Comparison of ENCODE assay signal across 8 cellular contexts in the genomic region with DNA sequence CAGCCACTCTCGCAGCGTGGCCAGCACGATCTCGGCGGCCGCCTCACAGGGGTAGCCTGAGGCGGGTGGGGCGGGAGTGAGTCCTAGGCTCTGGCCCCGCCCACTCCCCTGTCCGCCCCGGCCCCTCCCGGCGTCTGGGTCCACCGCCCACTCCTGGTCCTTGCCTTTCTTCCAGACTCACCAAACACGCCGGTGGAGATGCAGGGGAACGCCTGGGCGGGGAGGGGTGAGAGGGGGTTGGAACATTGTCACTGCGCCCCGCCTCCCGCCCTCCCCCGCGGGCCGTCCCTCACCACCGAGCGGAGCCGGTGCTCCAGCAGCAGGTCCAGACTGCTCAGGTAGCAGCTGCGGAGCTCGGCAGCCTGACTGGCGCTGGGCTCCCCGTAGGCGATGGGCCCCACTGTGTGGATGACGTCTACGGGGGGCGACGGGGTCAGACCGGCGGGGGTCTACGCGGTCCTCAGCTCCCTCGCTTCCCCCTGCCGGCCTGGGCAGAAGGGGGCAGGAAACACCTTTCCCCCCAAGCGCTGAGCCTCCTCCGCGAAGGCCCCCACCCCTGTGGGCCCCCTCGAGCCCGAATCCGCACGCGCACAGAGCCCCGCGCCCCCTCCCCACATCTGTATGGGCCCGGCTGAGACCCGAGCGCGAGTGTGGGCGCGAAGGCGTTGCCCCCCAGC.
DNase-seq lines count a peak whose midpoint lies in the region; ATAC-seq and TF ChIP-seq lines count a peak whose summit lies in the region.

No MANE protein-coding gene starts in this region.

- POLR2A ChIA-PET in RWPE1 (lab: Yijun Ruan, JAX; ENCODE audit: low non-redundant PET) = no interaction called here

- no peaks in the 10 kb centered on the region for H3K9me3 Mint-ChIP-seq in activated naive CD8-positive, alpha-beta T cell treated with anti-CD3 and anti-CD28 coated beads, Interleukin-2, amount 50 U/mL, for 24 hours

- H3K27me3 Mint-ChIP-seq in activated naive CD8-positive, alpha-beta T cell treated with anti-CD3 and anti-CD28 coated beads, Interleukin-2, amount 50 U/mL, for 24 hours = peaks cover 7% of the 10 kb centered on the region

- TF ChIP-seq CTCF in RWPE1 (conservative IDR thresholded peaks at IDR 0.05; ENCODE audit: low read depth) = no peak

- H3K4me3 Mint-ChIP-seq in activated naive CD8-positive, alpha-beta T cell treated with anti-CD3 and anti-CD28 coated beads, Interleukin-2, amount 50 U/mL, for 24 hours = no peak overlapping the region

- no peak overlapping the region for H3K27ac Mint-ChIP-seq in activated naive CD8-positive, alpha-beta T cell treated with anti-CD3 and anti-CD28 coated beads, Interleukin-2, amount 50 U/mL, for 24 hours

- ATAC-seq in activated naive CD8-positive, alpha-beta T cell treated with anti-CD3 and anti-CD28 coated beads, Interleukin-2, amount 50 U/mL, for 24 hours = peak; percentile 56
- no peak for ATAC-seq in HG03108 (IDR thresholded peaks at IDR 0.05; ENCODE audit: unreplicated experiment)

- peaks cover 19% of the 10 kb centered on the region for H3K36me3 Mint-ChIP-seq in activated naive CD8-positive, alpha-beta T cell treated with anti-CD3 and anti-CD28 coated beads, Interleukin-2, amount 50 U/mL, for 24 hours (ENCODE audit: low read depth)

- H3K27ac ChIP-seq in RWPE1 = peak overlapping the region; percentile 85

- CTCF ChIA-PET in RWPE1 (lab: Yijun Ruan, JAX) = interaction anchor here (0.6 to 5.1 kb wide), 10 partner anchors 12 to 757 kb away, joined by 3 to 45 read pairs (median 6); a partner anchor contains a TSS

- peaks cover 5% of the 10 kb centered on the region for H3K4me1 Mint-ChIP-seq in activated naive CD8-positive, alpha-beta T cell treated with anti-CD3 and anti-CD28 coated beads, Interleukin-2, amount 50 U/mL, for 24 hours

- DNase-seq in ELF-1 (ENCODE audit: low read depth, low spot score) (peak; percentile 86), RWPE1 (ENCODE audit: low spot score) (peak; percentile 98), iPS-NIHi7 (ENCODE audit: extremely low spot score) (peak; percentile 92), DMS53 (lab: John Stamatoyannopoulos, UW) (no peak)
- DNase-seq in activated naive CD8-positive, alpha-beta T cell treated with anti-CD3 and anti-CD28 coated beads, Interleukin-2, amount 50 U/mL, for 24 hours = peak; percentile 64
- peak in 2 of 3 donors; percentile 42 to 59 for DNase-seq in stimulated activated CD4-positive, alpha-beta T cell treated with anti-CD3 and anti-CD28 coated beads, TNF-alpha, amount 100 ng/mL, for 1 hour (ENCODE audit: low read depth in 3 of 3, low spot score in 1 of 3)
- DNase-seq in NK-92 treated with Interleukin-12 subunit alpha and Interleukin-12 subunit beta, amount 100 ng/mL, for 24 hours (lab: John Stamatoyannopoulos, UW) = no peak

Comparison
In these comparisons a context has a peak if more than half of its experiments do, and no peak if none do; other contexts are left out.
1. DNase-seq: peak in ELF-1 (single experiment), RWPE1 (single experiment), activated naive CD8-positive, alpha-beta T cell treated with anti-CD3 and anti-CD28 coated beads, Interleukin-2, amount 50 U/mL, for 24 hours (single experiment), iPS-NIHi7 (single experiment) and stimulated activated CD4-positive, alpha-beta T cell treated with anti-CD3 and anti-CD28 coated beads, TNF-alpha, amount 100 ng/mL, for 1 hour (2 of 3); none in DMS53 (single experiment) and NK-92 treated with Interleukin-12 subunit alpha and Interleukin-12 subunit beta, amount 100 ng/mL, for 24 hours (single experiment).